In genomic region chr7:47738563-47739166, GRCh38 we compare ENCODE assay signal across 17 cellular contexts.
DNase-seq lines count a peak whose midpoint lies in the region; ATAC-seq and TF ChIP-seq lines count a peak whose summit lies in the region.
"Had no signal": no experiment of that assay in that cellular context is flagged by ENCODE, and none has a peak within 500 bp of the region (broad histone marks: within the 10 kb centered on the region; RNA-seq: fewer than 3 reads in every experiment).

No MANE protein-coding gene starts in this region.

- H3K36me3 Mint-ChIP-seq in naive B cell = no peaks in the 10 kb centered on the region
- no peaks in the 10 kb centered on the region for H3K36me3 Mint-ChIP-seq in naive thymus-derived CD8-positive, alpha-beta T cell

- no peak for TF ChIP-seq EP300 in tibial nerve (IDR thresholded peaks at IDR 0.05)

- H3K4me3 Mint-ChIP-seq in naive B cell = peak overlapping the region in 7 of 8 donors; percentile 18 to 71 (median 62)
- no peak overlapping the region for H3K4me3 Mint-ChIP-seq in naive thymus-derived CD8-positive, alpha-beta T cell
- H3K4me3 Mint-ChIP-seq: activated CD8-positive, alpha-beta T cell treated with anti-CD3 and anti-CD28 coated beads, Interleukin-2, amount 10 ng/mL, durations not matched to agents 7 days and 5 days; effector memory CD8-positive, alpha-beta T cell had no signal

- H3K27ac ChIP-seq in tibial nerve = no peak overlapping the region
- H3K27ac ChIP-seq: Peyer's patch had no signal

- POLR2A ChIA-PET in naive thymus-derived CD8-positive, alpha-beta T cell (lab: Charles Lee) = no interaction called here

- H3K27me3 Mint-ChIP-seq in naive B cell = peaks cover 8 to 22% (median 21%) of the 10 kb centered on the region in 3 donors
- H3K27me3 Mint-ChIP-seq in naive thymus-derived CD8-positive, alpha-beta T cell = peaks cover 6 to 38% (median 22%) of the 10 kb centered on the region in 5 donors

- WGBS in tibial nerve, 2 donors = 64 to 75% methylated on average over 5 to 6 of the region's 6 CpGs

- H3K36me3 ChIP-seq in tibial nerve = no peaks in the 10 kb centered on the region
- H3K36me3 ChIP-seq: Peyer's patch had no signal

- no peaks in the 10 kb centered on the region for H3K4me1 ChIP-seq in tibial nerve
- H3K4me1 ChIP-seq: Peyer's patch had no signal

- H3K4me1 Mint-ChIP-seq in naive B cell = peaks cover 20 to 50% (median 31%) of the 10 kb centered on the region in 3 donors
- peaks cover 0 to 11% (median 2%) of the 10 kb centered on the region in 4 donors for H3K4me1 Mint-ChIP-seq in naive thymus-derived CD8-positive, alpha-beta T cell

- no peak for TF ChIP-seq POLR2A in tibial nerve (IDR thresholded peaks at IDR 0.05)

- no peaks in the 10 kb centered on the region for H3K9me3 ChIP-seq in tibial nerve
- H3K9me3 ChIP-seq: Caco-2, Peyer's patch had no signal

- H3K9me3 Mint-ChIP-seq in naive B cell = no peaks in the 10 kb centered on the region
- no peaks in the 10 kb centered on the region for H3K9me3 Mint-ChIP-seq in naive thymus-derived CD8-positive, alpha-beta T cell
- H3K9me3 Mint-ChIP-seq: effector memory CD8-positive, alpha-beta T cell had no signal

- peak; percentile 41 for DNase-seq in ELF-1 (ENCODE audit: low read depth, low spot score)
- peak; percentile 21 for DNase-seq in naive B cell
- no peak for DNase-seq in naive thymus-derived CD8-positive, alpha-beta T cell
- no peak for DNase-seq in tibial nerve (ENCODE audit: low spot score in 2 of 2)
- DNase-seq in activated naive CD4-positive, alpha-beta T cell treated with anti-CD3 and anti-CD28 coated beads, Interleukin-2, amount 50 U/mL, for 16 hours = no peak
- DNase-seq in DMS53 (lab: John Stamatoyannopoulos, UW) = no peak
- DNase-seq: activated CD8-positive, alpha-beta T cell treated with anti-CD3 and anti-CD28 coated beads, Interleukin-2, amount 10 ng/mL, durations not matched to agents 7 days and 5 days; Caco-2; central memory CD4-positive, alpha-beta T cell; effector memory CD8-positive, alpha-beta T cell; hippocampal formation; NCI-H2029 treated with DMSO at 0.1 percent for 48 hours; NCI-H526 treated with DMSO at 0.1 percent for 48 hours had no signal

- ATAC-seq in GM19395 (IDR thresholded peaks at IDR 0.05; ENCODE audit: unreplicated experiment) = peak; percentile 77
- ATAC-seq in HG02885 (IDR thresholded peaks at IDR 0.05; ENCODE audit: poor library complexity, unreplicated experiment) = peak; percentile 96
- peak; percentile 64 to 84 for ATAC-seq in naive B cell (ENCODE audit: low read depth in 2 of 2)
- no peak for ATAC-seq in naive thymus-derived CD8-positive, alpha-beta T cell
- ATAC-seq: activated CD8-positive, alpha-beta T cell treated with anti-CD3 and anti-CD28 coated beads, Interleukin-2, amount 10 ng/mL, durations not matched to agents 7 days and 5 days; effector memory CD8-positive, alpha-beta T cell; SK-N-SH treated with all-trans-retinoic acid at 6 μM for 48 hours had no signal

- H3K27ac Mint-ChIP-seq in naive B cell = peak overlapping the region in 5 of 6 donors; percentile 4 to 49 (median 33)
- H3K27ac Mint-ChIP-seq in naive thymus-derived CD8-positive, alpha-beta T cell = no peak overlapping the region
- H3K27ac Mint-ChIP-seq: activated CD8-positive, alpha-beta T cell treated with anti-CD3 and anti-CD28 coated beads, Interleukin-2, amount 10 ng/mL, durations not matched to agents 7 days and 5 days; effector memory CD8-positive, alpha-beta T cell had no signal

- TF ChIP-seq CTCF in tibial nerve (IDR thresholded peaks at IDR 0.05) = no peak

- H3K27me3 ChIP-seq in tibial nerve = no peaks in the 10 kb centered on the region
- H3K27me3 ChIP-seq: Peyer's patch had no signal

- H3K4me3 ChIP-seq in tibial nerve = no peak overlapping the region
- H3K4me3 ChIP-seq: Peyer's patch had no signal

Comparison
In these comparisons a context has a peak if more than half of its experiments do, and no peak if none do; other contexts are left out.
1. DNase-seq: peak in ELF-1 (single experiment) and naive B cell (single experiment); none in naive thymus-derived CD8-positive, alpha-beta T cell (0 of 10), tibial nerve (0 of 2), activated naive CD4-positive, alpha-beta T cell treated with anti-CD3 and anti-CD28 coated beads, Interleukin-2, amount 50 U/mL, for 16 hours (single experiment) and DMS53 (single experiment).
2. ATAC-seq: peak in GM19395 (single experiment), HG02885 (single experiment) and naive B cell (2 of 2); none in naive thymus-derived CD8-positive, alpha-beta T cell (0 of 2).
3. H3K27ac Mint-ChIP-seq: peak in naive B cell (5 of 6); none in naive thymus-derived CD8-positive, alpha-beta T cell (0 of 10).
4. H3K4me3 Mint-ChIP-seq: peak in naive B cell (7 of 8); none in naive thymus-derived CD8-positive, alpha-beta T cell (0 of 10).